19 cellular contexts compared by ENCODE assay signal in the genomic region with DNA sequence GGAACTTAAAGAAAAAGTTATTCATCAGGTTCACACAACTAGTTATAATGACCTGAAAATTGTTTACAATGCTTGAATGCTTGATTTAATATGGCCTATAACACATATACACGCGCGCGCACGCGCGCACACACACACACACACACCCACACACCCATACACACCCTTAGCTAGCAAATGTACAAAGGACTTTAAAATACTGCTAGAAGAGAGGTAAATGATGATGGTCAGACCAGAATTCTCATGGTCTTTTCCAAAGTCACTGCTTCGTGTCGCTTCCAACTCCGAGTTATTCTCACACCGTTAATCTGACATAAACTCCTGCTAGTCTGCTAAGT. TPM values are rescaled to one million over a fixed set of nuclear protein-coding genes. Genes with fewer than 3 reads are reported as not detected.
A peak's percentile ranks its signal among the peaks of the same experiment; 100 is the strongest.
DNase-seq lines count a peak whose midpoint lies in the region; ATAC-seq and TF ChIP-seq lines count a peak whose summit lies in the region.
"Had no signal": no experiment of that assay in that cellular context is flagged by ENCODE, and none has a peak within 500 bp of the region (broad histone marks: within the 10 kb centered on the region; RNA-seq: fewer than 3 reads in every experiment).

No MANE protein-coding gene starts in this region.

- H3K4me1 ChIP-seq in ACC112 (ENCODE audit: control insufficient read depth, insufficient read depth, low read length, unreplicated experiment) (peaks cover 35% of the 10 kb centered on the region), PC-3 (ENCODE audit: insufficient read depth, low read length) (peaks cover 43% of the 10 kb centered on the region), esophagus muscularis mucosa (peaks cover 6 to 68% (median 68%) of the 10 kb centered on the region in 4 donors)

- BruUV-seq in PC-3 (replicated peaks; lab: Mats Ljungman, UMichigan): no TSS peak

- H3K79me2 ChIP-seq in ACC112 (ENCODE audit: control insufficient read depth, insufficient read depth, low read length, unreplicated experiment): peaks cover 38% of the 10 kb centered on the region
- peaks cover 61% of the 10 kb centered on the region for H3K79me2 ChIP-seq in PC-3 (ENCODE audit: low read length)

- H3K36me3 Mint-ChIP-seq in osteocyte (ENCODE audit: unreplicated experiment): peaks cover 6% of the 10 kb centered on the region
- peaks cover 4% of the 10 kb centered on the region for H3K36me3 Mint-ChIP-seq in natural killer cell treated with Interleukin-12 subunit alpha and Interleukin-12 subunit beta and Interleukin-15 and Interleukin-18, amount 100 ng/mL, for 72 hours

- CTCF ChIA-PET in PC-3 (lab: Charles Lee): interaction anchor here (0.6 to 1.0 kb wide), 5 partner anchors 33 to 421 kb away, joined by 3 to 9 read pairs (median 4); no protein-coding TSS in a partner anchor

- intact Hi-C loops in PC-3 (cut with micrococcal nuclease): loop anchor here (10.0 kb wide), 1 partner anchor 495 kb away; no protein-coding TSS in a partner anchor
- intact Hi-C loops in esophagus muscularis mucosa (cut with DNase I): loop anchor here (10.0 kb wide), 2 partner anchors 185 to 385 kb away; no protein-coding TSS in a partner anchor

- no peak for DNase-seq in PC-3
- no peak for DNase-seq in esophagus muscularis mucosa (ENCODE audit: extremely low spot score)
- no peak for DNase-seq in osteocyte (ENCODE audit: extremely low spot score, unreplicated experiment)
- DNase-seq in natural killer cell treated with Interleukin-12 subunit alpha and Interleukin-12 subunit beta and Interleukin-15 and Interleukin-18, amount 100 ng/mL, for 72 hours (ENCODE audit: low spot score): no peak
- DNase-seq in NCI-H526 (lab: John Stamatoyannopoulos, UW): no peak
- DNase-seq: Calu3; CD8-positive, alpha-beta memory T cell; DMS153; MM.1S; NCI-H1048; NCI-H1417 treated with DMSO at 0.1 percent for 48 hours; NCI-H1930; NCI-H748 treated with DMSO at 0.1 percent for 48 hours; SJCRH30 had no signal

- H3K27ac ChIP-seq in ACC112 (ENCODE audit: low read depth, low read length): peak overlapping the region; percentile 74
- peak overlapping the region; percentile 29 for H3K27ac ChIP-seq in PC-3 (ENCODE audit: low read length)
- peak overlapping the region; percentile 89 to 96 (median 92) for H3K27ac ChIP-seq in esophagus muscularis mucosa (replicated peaks in 1 of 4)
- H3K27ac ChIP-seq: C4-2B, SJCRH30 had no signal

- peak overlapping the region; percentile 43 for H3K4me2 ChIP-seq in PC-3 (ENCODE audit: low read length)
- H3K4me2 ChIP-seq: GM23338 had no signal

- H3F3A ChIP-seq in PC-3 (ENCODE audit: low read length, unreplicated experiment): no peaks in the 10 kb centered on the region

- WGBS in esophagus muscularis mucosa: 77% methylated on average over 11 of the region's 11 CpGs

- H3K4me3 ChIP-seq in ACC112 (ENCODE audit: low read depth, low read length): no peak overlapping the region
- H3K4me3 ChIP-seq in PC-3 (ENCODE audit: low read length): no peak overlapping the region
- peak overlapping the region in 2 of 4 donors; percentile 17 to 18 for H3K4me3 ChIP-seq in esophagus muscularis mucosa
- H3K4me3 ChIP-seq: GM23338, SJCRH30 had no signal

- peak overlapping the region; percentile 62 for H3K27ac Mint-ChIP-seq in osteocyte (ENCODE audit: unreplicated experiment)
- no peak overlapping the region for H3K27ac Mint-ChIP-seq in natural killer cell treated with Interleukin-12 subunit alpha and Interleukin-12 subunit beta and Interleukin-15 and Interleukin-18, amount 100 ng/mL, for 72 hours
- H3K27ac Mint-ChIP-seq: CD8-positive, alpha-beta memory T cell; GM23338 had no signal

- H3K27me3 ChIP-seq in ACC112 (ENCODE audit: insufficient read depth, low read length): no peaks in the 10 kb centered on the region
- H3K27me3 ChIP-seq in PC-3 (ENCODE audit: low read length): no peaks in the 10 kb centered on the region
- H3K27me3 ChIP-seq in esophagus muscularis mucosa: no peaks in the 10 kb centered on the region
- H3K27me3 ChIP-seq: SJCRH30 had no signal

- H4K20me1 ChIP-seq in PC-3 (ENCODE audit: low read length): no peaks in the 10 kb centered on the region

- H3K4me3 Mint-ChIP-seq in osteocyte (ENCODE audit: unreplicated experiment): no peak overlapping the region
- no peak overlapping the region for H3K4me3 Mint-ChIP-seq in natural killer cell treated with Interleukin-12 subunit alpha and Interleukin-12 subunit beta and Interleukin-15 and Interleukin-18, amount 100 ng/mL, for 72 hours
- H3K4me3 Mint-ChIP-seq: CD8-positive, alpha-beta memory T cell; GM23338 had no signal

- no peak overlapping the region; the same call in 1 of the 2 replicates for H3K9ac ChIP-seq in PC-3 (ENCODE audit: low read length)

- no peak for TF ChIP-seq EP300 in esophagus muscularis mucosa (IDR thresholded peaks at IDR 0.05)

- no peak for TF ChIP-seq POLR2A in esophagus muscularis mucosa (IDR thresholded peaks at IDR 0.05; ENCODE audit: low read depth)

- H3K9me3 ChIP-seq in PC-3 (ENCODE audit: low read length) (no peaks in the 10 kb centered on the region), esophagus muscularis mucosa (no peaks in the 10 kb centered on the region)
- H3K9me3 ChIP-seq: SJCRH30 had no signal

- no peaks in the 10 kb centered on the region; the same call in 1 of the 2 replicates for H3K36me3 ChIP-seq in ACC112 (ENCODE audit: insufficient read depth, low read length)
- peaks cover 16% of the 10 kb centered on the region; the same call in 1 of the 2 replicates for H3K36me3 ChIP-seq in PC-3 (ENCODE audit: low read depth, low read length)
- peaks cover 29 to 34% (median 31%) of the 10 kb centered on the region in 4 donors for H3K36me3 ChIP-seq in esophagus muscularis mucosa

- no peaks in the 10 kb centered on the region for H3K9me3 Mint-ChIP-seq in osteocyte (ENCODE audit: unreplicated experiment)
- H3K9me3 Mint-ChIP-seq in natural killer cell treated with Interleukin-12 subunit alpha and Interleukin-12 subunit beta and Interleukin-15 and Interleukin-18, amount 100 ng/mL, for 72 hours: no peaks in the 10 kb centered on the region
- H3K9me3 Mint-ChIP-seq: CD8-positive, alpha-beta memory T cell; GM23338 had no signal

- ATAC-seq in PC-3: no peak
- ATAC-seq in natural killer cell treated with Interleukin-12 subunit alpha and Interleukin-12 subunit beta and Interleukin-15 and Interleukin-18, amount 100 ng/mL, for 72 hours: no peak
- no peak for ATAC-seq in GM21528 (IDR thresholded peaks at IDR 0.05; ENCODE audit: low FRiP score, unreplicated experiment)
- no peak for ATAC-seq in HG02623 (IDR thresholded peaks at IDR 0.05; ENCODE audit: unreplicated experiment)
- ATAC-seq: GM23338 had no signal

- POLR2A ChIA-PET in PC-3 (lab: Charles Lee; ENCODE audit: unreplicated experiment): no interaction called here

- TF ChIP-seq CTCF in PC-3 (conservative IDR thresholded peaks at IDR 0.05; ENCODE audit: low read depth, low read length) (no peak), esophagus muscularis mucosa (IDR thresholded peaks at IDR 0.05) (no peak), osteocyte (IDR thresholded peaks at IDR 0.05) (no peak)

- peaks cover 44% of the 10 kb centered on the region for H3K4me1 Mint-ChIP-seq in osteocyte (ENCODE audit: unreplicated experiment)
- H3K4me1 Mint-ChIP-seq in natural killer cell treated with Interleukin-12 subunit alpha and Interleukin-12 subunit beta and Interleukin-15 and Interleukin-18, amount 100 ng/mL, for 72 hours (ENCODE audit: low read depth in 2 of 2): peaks cover 14 to 24% of the 10 kb centered on the region in 2 donors

- H3K9me2 ChIP-seq in PC-3 (replicated peaks; ENCODE audit: low read length): no peaks in the 10 kb centered on the region

- H2AFZ ChIP-seq in ACC112 (ENCODE audit: low read length, unreplicated experiment): no peak overlapping the region
- H2AFZ ChIP-seq in PC-3 (ENCODE audit: low read length): no peak overlapping the region
- H2AFZ ChIP-seq: GM23338 had no signal

- no peaks in the 10 kb centered on the region for H3K27me3 Mint-ChIP-seq in osteocyte (ENCODE audit: unreplicated experiment)
- H3K27me3 Mint-ChIP-seq in natural killer cell treated with Interleukin-12 subunit alpha and Interleukin-12 subunit beta and Interleukin-15 and Interleukin-18, amount 100 ng/mL, for 72 hours: no peaks in the 10 kb centered on the region
- H3K27me3 Mint-ChIP-seq: CD8-positive, alpha-beta memory T cell had no signal

RNA-seq across cellular contexts. Expression of gene LSM11, which starts 5.9 kb away (rescaled TPM):
- total RNA-seq in PC-3 (2014; rRNA removed): 5.0 and 5.1 TPM in 2 replicates
- 10 to 100 TPM; 22.4 to 53.7 (median 33.7) TPM for total RNA-seq in esophagus muscularis mucosa
- 7.2 TPM in 2 replicates for total RNA-seq in osteocyte
- 1 to 10 TPM; 4.5 to 7.9 TPM for total RNA-seq in natural killer cell treated with Interleukin-12 subunit alpha and Interleukin-12 subunit beta and Interleukin-15 and Interleukin-18, amount 100 ng/mL, for 72 hours

RNA-seq across cellular contexts. Expression of gene THG1L, which starts 18.2 kb away (rescaled TPM):
- total RNA-seq in PC-3 (2014; rRNA removed) (45.1 and 45.3 TPM in 2 replicates), esophagus muscularis mucosa (10 to 100 TPM; 14.1 to 22.7 (median 20.7) TPM), osteocyte (14.6 and 15.6 TPM in 2 replicates)
- 10 to 100 TPM; 15.7 to 18.9 TPM for total RNA-seq in natural killer cell treated with Interleukin-12 subunit alpha and Interleukin-12 subunit beta and Interleukin-15 and Interleukin-18, amount 100 ng/mL, for 72 hours

Comparison
In these comparisons a context has a peak if more than half of its experiments do, and no peak if none do; other contexts are left out.
1. H3K27ac ChIP-seq: peak in every context shown above with its lines; median percentile 92 in esophagus muscularis mucosa; 74 in ACC112; 29 in PC-3.